ENCODE assay signal across 19 cellular contexts in genomic region chr7:133502498-133502897, GRCh38.
"Had no signal": no experiment of that assay in that cellular context is flagged by ENCODE, and none has a peak within 500 bp of the region (broad histone marks: within the 10 kb centered on the region; RNA-seq: fewer than 3 reads in every experiment).

No MANE protein-coding gene starts in this region.

- DNase-seq: effector CD4-positive, alpha-beta T cell; endodermal cell; erythroblast; foreskin keratinocyte; immature natural killer cell; left ventricle myocardium superior; mesenchymal stem cell; midbrain; occipital lobe; pancreas; right lobe of liver; stimulated activated CD4-positive, alpha-beta T cell treated with anti-CD3 and anti-CD28 coated beads, Interleukin-4, amount 100 ng/mL, for 24 hours; tibial artery; upper lobe of left lung; uterus had no signal

- H3K27ac ChIP-seq: foreskin keratinocyte, pancreas, prostate gland, right lobe of liver, tibial artery, upper lobe of left lung, uterus had no signal

- H3K4me3 ChIP-seq: lung, pancreas, prostate gland, right lobe of liver, tibial artery, upper lobe of left lung, uterus had no signal

- ATAC-seq: foreskin keratinocyte; left ventricle myocardium superior; natural killer cell treated with Interleukin-12 subunit alpha and Interleukin-12 subunit beta and Interleukin-15 and Interleukin-18, amount 100 ng/mL, for 72 hours; pancreas; right lobe of liver; stimulated activated memory B cell treated with anti-CD40 and anti-IgM and Interleukin-4, amounts not matched to agents 10 μg/mL and 1 μg/mL and 100 μg/mL, for 72 hours had no signal
